12 cellular contexts compared by ENCODE assay signal in the genomic region with DNA sequence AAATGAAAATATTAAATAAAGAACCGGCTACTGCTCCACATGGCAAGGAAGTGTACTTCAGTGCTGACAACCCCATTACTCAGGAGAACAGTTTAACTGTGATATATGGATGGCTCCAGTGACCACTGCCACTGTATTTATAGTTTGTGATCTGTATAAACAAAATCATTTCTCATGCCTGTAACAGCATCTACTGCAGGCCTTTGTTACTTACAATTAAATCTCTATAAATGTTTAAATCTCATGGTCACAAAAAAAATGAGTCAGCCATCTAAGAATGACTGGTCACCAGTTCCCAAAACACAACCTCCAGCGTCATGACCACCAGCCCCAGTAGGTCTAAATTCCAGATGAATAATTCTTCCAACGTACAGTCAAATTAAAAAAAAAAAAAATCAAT. TPM values are rescaled to one million over a fixed set of nuclear protein-coding genes. Genes with fewer than 3 reads are reported as not detected.
A peak's percentile ranks its signal among the peaks of the same experiment; 100 is the strongest.
DNase-seq lines count a peak whose midpoint lies in the region; ATAC-seq and TF ChIP-seq lines count a peak whose summit lies in the region.
"Had no signal": no experiment of that assay in that cellular context is flagged by ENCODE, and none has a peak within 500 bp of the region (broad histone marks: within the 10 kb centered on the region; RNA-seq: fewer than 3 reads in every experiment).

No MANE protein-coding gene starts in this region.

- no peak for ATAC-seq in CD8-positive, alpha-beta T cell
- ATAC-seq in naive thymus-derived CD4-positive, alpha-beta T cell = no peak
- ATAC-seq: lower lobe of right lung had no signal

- H3K4me3 ChIP-seq in CD8-positive, alpha-beta T cell (ENCODE audit: low read depth, low read length) = no peak overlapping the region
- H3K4me3 ChIP-seq in MG63 = no peak overlapping the region
- no peak overlapping the region for H3K4me3 ChIP-seq in brain microvascular endothelial cell (ENCODE audit: low read depth, low read length)
- no peak overlapping the region for H3K4me3 ChIP-seq in naive thymus-derived CD4-positive, alpha-beta T cell (ENCODE audit: low read length)
- H3K4me3 ChIP-seq: esophagus muscularis mucosa, lower lobe of right lung had no signal

- no peaks in the 10 kb centered on the region for H3K27me3 ChIP-seq in CD8-positive, alpha-beta T cell (ENCODE audit: insufficient read depth, low read length)
- H3K27me3 ChIP-seq in MG63 (no peaks in the 10 kb centered on the region), brain microvascular endothelial cell (replicated peaks) (no peaks in the 10 kb centered on the region)
- H3K27me3 ChIP-seq in naive thymus-derived CD4-positive, alpha-beta T cell (ENCODE audit: control insufficient read depth in 2 of 2, insufficient read depth in 2 of 2, low read length in 2 of 2) = no peaks in the 10 kb centered on the region
- H3K27me3 ChIP-seq: esophagus muscularis mucosa had no signal

- no peaks in the 10 kb centered on the region for H3K9me3 Mint-ChIP-seq in CD8-positive, alpha-beta T cell
- H3K9me3 Mint-ChIP-seq in naive thymus-derived CD4-positive, alpha-beta T cell = no peaks in the 10 kb centered on the region
- H3K9me3 Mint-ChIP-seq in activated T-helper 1 cell treated with anti-CD3 and anti-CD28 coated beads, Interleukin-12 subunit alpha, Interleukin-12 subunit beta, Interleukin-2, Interleukin-4 antibody, amounts not matched to agents 30 ng/mL and 10 ng/mL and 1 ng/mL, durations not matched to agents 14 hours and 24 hours and 36 hours = no peaks in the 10 kb centered on the region

- no peak for TF ChIP-seq CTCF in CD8-positive, alpha-beta T cell (IDR thresholded peaks at IDR 0.05)
- TF ChIP-seq CTCF in brain microvascular endothelial cell (IDR thresholded peaks at IDR 0.05; ENCODE audit: low read depth, low read length, missing control alignments) = no peak

- H3K36me3 Mint-ChIP-seq in CD8-positive, alpha-beta T cell = peaks cover 25% of the 10 kb centered on the region
- H3K36me3 Mint-ChIP-seq in naive thymus-derived CD4-positive, alpha-beta T cell = peaks cover 2 to 12% (median 7%) of the 10 kb centered on the region in 5 donors
- peaks cover 10% of the 10 kb centered on the region for H3K36me3 Mint-ChIP-seq in activated T-helper 1 cell treated with anti-CD3 and anti-CD28 coated beads, Interleukin-12 subunit alpha, Interleukin-12 subunit beta, Interleukin-2, Interleukin-4 antibody, amounts not matched to agents 30 ng/mL and 10 ng/mL and 1 ng/mL, durations not matched to agents 14 hours and 24 hours and 36 hours (ENCODE audit: low read depth)

- CTCF ChIA-PET in CD8-positive, alpha-beta T cell (lab: Charles Lee) = interaction anchor here (1.5 kb wide), 1 partner anchor 16 kb away, joined by 5 read pairs; no protein-coding TSS in a partner anchor
- CTCF ChIA-PET in naive thymus-derived CD4-positive, alpha-beta T cell (lab: Charles Lee) = no interaction called here

- H3K27me3 Mint-ChIP-seq in CD8-positive, alpha-beta T cell (ENCODE audit: low read depth) = no peaks in the 10 kb centered on the region
- no peaks in the 10 kb centered on the region for H3K27me3 Mint-ChIP-seq in naive thymus-derived CD4-positive, alpha-beta T cell
- H3K27me3 Mint-ChIP-seq in activated T-helper 1 cell treated with anti-CD3 and anti-CD28 coated beads, Interleukin-12 subunit alpha, Interleukin-12 subunit beta, Interleukin-2, Interleukin-4 antibody, amounts not matched to agents 30 ng/mL and 10 ng/mL and 1 ng/mL, durations not matched to agents 14 hours and 24 hours and 36 hours (ENCODE audit: insufficient read depth) = no peaks in the 10 kb centered on the region

- H3K4me3 Mint-ChIP-seq in CD8-positive, alpha-beta T cell = peak overlapping the region; percentile 8
- H3K4me3 Mint-ChIP-seq in naive thymus-derived CD4-positive, alpha-beta T cell = peak overlapping the region in 8 of 10 donors; percentile 21 to 67 (median 52)
- no peak overlapping the region for H3K4me3 Mint-ChIP-seq in activated T-helper 1 cell treated with anti-CD3 and anti-CD28 coated beads, Interleukin-12 subunit alpha, Interleukin-12 subunit beta, Interleukin-2, Interleukin-4 antibody, amounts not matched to agents 30 ng/mL and 10 ng/mL and 1 ng/mL, durations not matched to agents 14 hours and 24 hours and 36 hours

- intact Hi-C loops in CD8-positive, alpha-beta T cell (cut with DNase I, micrococcal nuclease) = no loop called here
- intact Hi-C loops in naive thymus-derived CD4-positive, alpha-beta T cell (cut with micrococcal nuclease) = no loop called here
- intact Hi-C loops in activated T-helper 1 cell treated with anti-CD3 and anti-CD28 coated beads, Interleukin-12 subunit alpha, Interleukin-12 subunit beta, Interleukin-2, Interleukin-4 antibody, amounts not matched to agents 30 ng/mL and 10 ng/mL and 1 ng/mL, durations not matched to agents 14 hours and 24 hours and 36 hours (cut with micrococcal nuclease) = no loop called here

- in situ Hi-C loops in brain microvascular endothelial cell (cut with HindIII; ENCODE audit: low pct_ligation_motif_present, low sequenced_read_pairs) = no loop called here

- H3K9me3 ChIP-seq in CD8-positive, alpha-beta T cell (ENCODE audit: low read length) = no peaks in the 10 kb centered on the region
- H3K9me3 ChIP-seq in MG63 = no peaks in the 10 kb centered on the region
- no peaks in the 10 kb centered on the region for H3K9me3 ChIP-seq in naive thymus-derived CD4-positive, alpha-beta T cell (ENCODE audit: control insufficient read depth in 2 of 3, low read length in 3 of 3)
- H3K9me3 ChIP-seq: esophagus muscularis mucosa, lower lobe of right lung had no signal

- POLR2A ChIA-PET in CD8-positive, alpha-beta T cell (lab: Charles Lee) = no interaction called here
- POLR2A ChIA-PET in naive thymus-derived CD4-positive, alpha-beta T cell (lab: Charles Lee) = interaction anchor here (0.6 to 1.1 kb wide), 5 partner anchors 12 to 100 kb away, joined by 3 read pairs; no protein-coding TSS in a partner anchor

- DNase-seq in CD8-positive, alpha-beta T cell = no peak
- DNase-seq in MG63 (peak; percentile 71), brain microvascular endothelial cell (peak; percentile 81), COLO668 (lab: John Stamatoyannopoulos, UW; ENCODE audit: unreplicated experiment) (no peak), NCI-H748 (lab: John Stamatoyannopoulos, UW; ENCODE audit: unreplicated experiment) (no peak)
- DNase-seq in naive thymus-derived CD4-positive, alpha-beta T cell = no peak
- DNase-seq in effector CD8-positive, alpha-beta T cell (lab: John Stamatoyannopoulos, UW) = no peak
- no peak for DNase-seq in activated T-helper 1 cell treated with anti-CD3 and anti-CD28 coated beads, Interleukin-12 subunit alpha, Interleukin-12 subunit beta, Interleukin-2, Interleukin-4 antibody, amounts not matched to agents 30 ng/mL and 10 ng/mL and 1 ng/mL, durations not matched to agents 14 hours and 24 hours and 36 hours (ENCODE audit: low spot score)
- DNase-seq: amniotic stem cell, lower lobe of right lung, NCI-H1930 had no signal

- no peak overlapping the region for H3K27ac ChIP-seq in CD8-positive, alpha-beta T cell (ENCODE audit: low read depth, low read length)
- H3K27ac ChIP-seq in brain microvascular endothelial cell = peak overlapping the region; percentile 66
- H3K27ac ChIP-seq in naive thymus-derived CD4-positive, alpha-beta T cell (ENCODE audit: low read depth, low read length) = peak overlapping the region; percentile 29
- H3K27ac ChIP-seq: esophagus muscularis mucosa, lower lobe of right lung had no signal

- H3K4me1 ChIP-seq in CD8-positive, alpha-beta T cell (ENCODE audit: insufficient read depth, low read length) = peaks cover 79% of the 10 kb centered on the region
- H3K4me1 ChIP-seq in naive thymus-derived CD4-positive, alpha-beta T cell (ENCODE audit: control insufficient read depth in 2 of 2, insufficient read depth in 2 of 2, low read length in 2 of 2) = peaks cover 12 to 51% of the 10 kb centered on the region in 2 donors

- peak overlapping the region; percentile 37 for H3K27ac Mint-ChIP-seq in CD8-positive, alpha-beta T cell
- H3K27ac Mint-ChIP-seq in naive thymus-derived CD4-positive, alpha-beta T cell = peak overlapping the region in 7 of 9 donors; percentile 18 to 91 (median 74)
- H3K27ac Mint-ChIP-seq in activated T-helper 1 cell treated with anti-CD3 and anti-CD28 coated beads, Interleukin-12 subunit alpha, Interleukin-12 subunit beta, Interleukin-2, Interleukin-4 antibody, amounts not matched to agents 30 ng/mL and 10 ng/mL and 1 ng/mL, durations not matched to agents 14 hours and 24 hours and 36 hours = no peak overlapping the region

- H3K4me1 Mint-ChIP-seq in CD8-positive, alpha-beta T cell (ENCODE audit: low read depth) = peaks cover 76% of the 10 kb centered on the region
- peaks cover 51 to 92% (median 76%) of the 10 kb centered on the region in 7 donors for H3K4me1 Mint-ChIP-seq in naive thymus-derived CD4-positive, alpha-beta T cell
- peaks cover 28% of the 10 kb centered on the region for H3K4me1 Mint-ChIP-seq in activated T-helper 1 cell treated with anti-CD3 and anti-CD28 coated beads, Interleukin-12 subunit alpha, Interleukin-12 subunit beta, Interleukin-2, Interleukin-4 antibody, amounts not matched to agents 30 ng/mL and 10 ng/mL and 1 ng/mL, durations not matched to agents 14 hours and 24 hours and 36 hours (ENCODE audit: low read depth)

- no peaks in the 10 kb centered on the region for H3K36me3 ChIP-seq in CD8-positive, alpha-beta T cell (ENCODE audit: insufficient read depth, low read length)
- no peaks in the 10 kb centered on the region for H3K36me3 ChIP-seq in MG63
- no peaks in the 10 kb centered on the region for H3K36me3 ChIP-seq in brain microvascular endothelial cell (replicated peaks)
- H3K36me3 ChIP-seq in naive thymus-derived CD4-positive, alpha-beta T cell (ENCODE audit: control insufficient read depth in 2 of 3, insufficient read depth in 3 of 3, low read length in 3 of 3) = no peaks in the 10 kb centered on the region
- H3K36me3 ChIP-seq: esophagus muscularis mucosa, lower lobe of right lung had no signal

RNA-seq across cellular contexts. Expression of a gene that starts 24.6 kb away (rescaled TPM):
- total RNA-seq in CD8-positive, alpha-beta T cell = 100 to 1,000 TPM; 112 to 117 TPM
- total RNA-seq in MG63 (2014; rRNA removed; shearing (Covaris generic); ENCODE audit: low replicate concordance) = 4.8 and 5.5 TPM in 2 replicates
- total RNA-seq in naive thymus-derived CD4-positive, alpha-beta T cell = 100 to 1,000 TPM in 4 of 5 experiments, 10 to 100 TPM in 1; 71.2 to 164 (median 163) TPM
- polyA plus RNA-seq in naive thymus-derived CD4-positive, alpha-beta T cell = 10 to 100 TPM; 34.3 to 34.9 TPM
- total RNA-seq in activated T-helper 1 cell treated with anti-CD3 and anti-CD28 coated beads, Interleukin-12 subunit alpha, Interleukin-12 subunit beta, Interleukin-2, Interleukin-4 antibody, amounts not matched to agents 30 ng/mL and 10 ng/mL and 1 ng/mL, durations not matched to agents 14 hours and 24 hours and 36 hours = 21.2 and 22.8 TPM in 2 replicates

Comparison
In these comparisons a context has a peak if more than half of its experiments do, and no peak if none do; other contexts are left out.
1. DNase-seq: peak in MG63 (single experiment) and brain microvascular endothelial cell (single experiment); none in CD8-positive, alpha-beta T cell (0 of 7), naive thymus-derived CD4-positive, alpha-beta T cell (0 of 9), COLO668 (single experiment), effector CD8-positive, alpha-beta T cell (single experiment), NCI-H748 (single experiment) and activated T-helper 1 cell treated with anti-CD3 and anti-CD28 coated beads, Interleukin-12 subunit alpha, Interleukin-12 subunit beta, Interleukin-2, Interleukin-4 antibody, amounts not matched to agents 30 ng/mL and 10 ng/mL and 1 ng/mL, durations not matched to agents 14 hours and 24 hours and 36 hours (single experiment).